ENCODE assay signal across 12 cellular contexts in the genomic region with DNA sequence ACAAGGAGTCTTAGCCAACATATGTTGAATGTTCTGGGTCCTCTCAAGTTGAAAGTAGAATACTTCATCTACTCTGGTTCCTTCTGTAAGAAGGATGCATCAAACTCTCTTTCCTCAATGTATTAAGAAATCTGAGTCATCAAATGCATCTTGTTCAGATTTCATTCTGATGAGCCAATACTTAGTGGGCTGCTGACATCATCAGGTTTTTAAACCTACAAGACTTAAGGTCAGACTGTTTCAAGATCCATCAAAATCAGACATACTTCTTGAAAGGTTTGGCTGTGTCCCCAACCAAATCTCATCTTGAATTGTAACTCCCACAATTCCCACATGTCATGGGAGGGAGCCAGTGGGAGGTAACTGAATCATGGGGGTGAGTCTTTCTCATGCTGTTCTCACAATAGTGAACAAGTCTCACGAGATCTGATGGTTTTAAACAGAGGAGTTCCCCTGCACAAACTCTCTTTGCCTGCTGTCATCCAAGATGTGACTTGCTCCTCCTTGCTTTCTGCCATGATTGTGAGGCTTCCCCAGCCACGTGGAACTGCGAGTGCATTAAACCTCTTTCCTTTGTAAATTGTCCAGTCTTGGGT.
DNase-seq lines count a peak whose midpoint lies in the region; ATAC-seq and TF ChIP-seq lines count a peak whose summit lies in the region.
"Had no signal": no experiment of that assay in that cellular context is flagged by ENCODE, and none has a peak within 500 bp of the region (broad histone marks: within the 10 kb centered on the region; RNA-seq: fewer than 3 reads in every experiment).

No MANE protein-coding gene starts in this region.

- intact Hi-C loops in heart right ventricle (cut with DNase I): no loop called here

- H3K9me2 ChIP-seq in GM23248 (ENCODE audit: insufficient read depth): no peaks in the 10 kb centered on the region

- 96 to 100% methylated on average over 3 of the region's 3 CpGs for WGBS in GM23248 (ENCODE audit: low coverage in 1 of 2, low lambda C conversion rate in 2 of 2, missing lambda C conversion rate in 2 of 2), 2 experiments
- WGBS in heart right ventricle, 2 donors: 91 to 97% methylated on average over 3 of the region's 3 CpGs

- no peaks in the 10 kb centered on the region for H3K79me2 ChIP-seq in GM23248 (ENCODE audit: insufficient read depth)

- no peak overlapping the region for H3K4me2 ChIP-seq in GM23248 (ENCODE audit: unreplicated experiment)

- H3K27ac ChIP-seq in GM23248 (peak overlapping the region; percentile 43), heart right ventricle (no peak overlapping the region)
- H3K27ac ChIP-seq: ovary had no signal

- TF ChIP-seq CTCF in fibroblast of villous mesenchyme (IDR thresholded peaks at IDR 0.05; ENCODE audit: insufficient read depth, low read depth, low read length): no peak
- TF ChIP-seq CTCF in heart right ventricle (IDR thresholded peaks at IDR 0.05): no peak

- H3F3A ChIP-seq in GM23248 (ENCODE audit: insufficient read depth): peaks cover 15% of the 10 kb centered on the region

- no peak overlapping the region for H3K4me3 ChIP-seq in GM23248
- H3K4me3 ChIP-seq in fibroblast of villous mesenchyme (ENCODE audit: low read depth, low read length): no peak overlapping the region
- no peak overlapping the region for H3K4me3 ChIP-seq in heart right ventricle
- H3K4me3 ChIP-seq: ovary had no signal

- no peak overlapping the region for H2AFZ ChIP-seq in GM23248

- no peaks in the 10 kb centered on the region for H3K27me3 ChIP-seq in GM23248 (replicated peaks; ENCODE audit: insufficient read depth)
- H3K27me3 ChIP-seq in heart right ventricle: no peaks in the 10 kb centered on the region
- H3K27me3 ChIP-seq: ovary had no signal

- DNase-seq in AG08396 (ENCODE audit: low spot score) (peak; percentile 34), GM23248 (peak; percentile 89), fibroblast of villous mesenchyme (ENCODE audit: low read depth) (peak; percentile 47), retina (no peak), heart right ventricle (no peak), NCI-H2227 (lab: John Stamatoyannopoulos, UW; ENCODE audit: unreplicated experiment) (no peak)
- DNase-seq in activated T-cell treated with anti-CD3 and anti-CD28 coated beads, Interleukin-2, amount 50 U/mL, for 48 hours: peak; percentile 37 to 42
- DNase-seq: Kasumi-1, ovary, T-helper 17 cell had no signal

- H4K20me1 ChIP-seq in GM23248 (ENCODE audit: insufficient read depth): no peaks in the 10 kb centered on the region

- H3K9me3 ChIP-seq in GM23248 (ENCODE audit: low read depth) (no peaks in the 10 kb centered on the region), heart right ventricle (no peaks in the 10 kb centered on the region)
- H3K9me3 ChIP-seq: ovary had no signal

- in situ Hi-C loops in GM23248 (cut with MboI): no loop called here

- ATAC-seq in heart right ventricle (no peak), HG03342 (IDR thresholded peaks at IDR 0.05; ENCODE audit: unreplicated experiment) (no peak)
- ATAC-seq: left lobe of liver, T-helper 17 cell had no signal

- H3K4me1 ChIP-seq in GM23248 (ENCODE audit: insufficient read depth) (peaks cover 13% of the 10 kb centered on the region), heart right ventricle (peaks cover 0 to 17% (median 2%) of the 10 kb centered on the region in 9 donors)

- peaks cover 10% of the 10 kb centered on the region for H3K36me3 ChIP-seq in GM23248 (ENCODE audit: low read depth)
- H3K36me3 ChIP-seq in heart right ventricle: peaks cover 0 to 74% (median 4%) of the 10 kb centered on the region in 9 donors
- H3K36me3 ChIP-seq: ovary had no signal

- no peak overlapping the region for H3K9ac ChIP-seq in GM23248

Comparison
In these comparisons a context has a peak if more than half of its experiments do, and no peak if none do; other contexts are left out.
1. DNase-seq: peak in AG08396 (single experiment), GM23248 (single experiment), activated T-cell treated with anti-CD3 and anti-CD28 coated beads, Interleukin-2, amount 50 U/mL, for 48 hours (2 of 2) and fibroblast of villous mesenchyme (single experiment); none in retina (single experiment), heart right ventricle (0 of 2) and NCI-H2227 (single experiment).